1 cellular context compared by ENCODE assay signal in the genomic region with DNA sequence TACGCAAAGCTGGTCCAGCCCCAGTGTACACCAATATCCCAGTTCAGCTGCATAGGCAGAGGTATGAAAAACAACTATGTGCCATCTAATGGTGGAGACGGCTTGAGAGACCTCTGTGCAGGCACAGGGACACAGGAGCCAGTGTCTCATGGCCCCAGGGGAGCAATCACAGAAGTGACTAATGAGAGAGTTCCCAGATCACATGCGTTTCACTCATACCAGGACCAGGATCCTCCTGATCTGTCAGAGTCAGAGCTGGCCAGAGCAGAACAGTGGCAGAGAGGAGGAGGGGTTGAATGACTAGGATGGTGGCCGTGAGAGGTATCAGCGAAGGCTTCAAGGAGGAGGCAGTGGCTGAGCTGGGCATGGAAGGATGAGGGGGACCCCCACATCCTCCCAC.
TF ChIP-seq lines count a peak whose summit lies in the region.

No MANE protein-coding gene starts in this region.

TF ChIP-seq in HCT116, 20 proteins besides CTCF, POLR2A, EP300 and RAD21 (continued from another document):
- TF ChIP-seq YY1 (IDR thresholded peaks at IDR 0.05; ENCODE audit: extremely low read depth, insufficient replicate concordance, low read depth, low read length) (no peak), ZNF274 (IDR thresholded peaks at IDR 0.05; ENCODE audit: low read depth, low read length) (no peak), SRF (IDR thresholded peaks at IDR 0.05; ENCODE audit: low read depth) (no peak), TCF7L2 (IDR thresholded peaks at IDR 0.05; ENCODE audit: borderline replicate concordance, extremely low read depth, insufficient read depth, insufficient read length) (no peak)
